In genomic region chr12:32151552-32151951, GRCh38 we compare ENCODE assay signal across 24 cellular contexts.
"Had no signal": no experiment of that assay in that cellular context is flagged by ENCODE, and none has a peak within 500 bp of the region (broad histone marks: within the 10 kb centered on the region; RNA-seq: fewer than 3 reads in every experiment).

No MANE protein-coding gene starts in this region.

- H3K9me2 ChIP-seq: SK-N-SH had no signal

- H3K9me3 ChIP-seq: adrenal gland, Peyer's patch, SJCRH30, SK-N-SH had no signal

- H3K9ac ChIP-seq: SK-N-SH had no signal

- H3K4me1 ChIP-seq: Peyer's patch had no signal

- H3K27ac ChIP-seq: adrenal gland, Peyer's patch, RWPE1, SJCRH30, VCaP had no signal

- ATAC-seq: activated CD4-positive, alpha-beta T cell treated with anti-CD3 and anti-CD28 coated beads for 36 hours; activated T-cell treated with anti-CD3 and anti-CD28 coated beads, Interleukin-2, amount 50 U/mL, for 72 hours had no signal

- H3K36me3 ChIP-seq: adrenal gland, Peyer's patch, SJCRH30 had no signal

- H3K4me1 Mint-ChIP-seq: activated CD4-positive, alpha-beta memory T cell treated with anti-CD3 and anti-CD28 coated beads, Interleukin-2, amount 10 ng/mL, durations not matched to agents 7 days and 5 days; activated CD4-positive, alpha-beta T cell treated with anti-CD3 and anti-CD28 coated beads for 36 hours; activated naive CD8-positive, alpha-beta T cell treated with anti-CD3 and anti-CD28 coated beads, Interleukin-2, amount 10 ng/mL, durations not matched to agents 7 days and 5 days; central memory CD8-positive, alpha-beta T cell had no signal

- DNase-seq: activated CD4-positive, alpha-beta memory T cell treated with anti-CD3 and anti-CD28 coated beads, Interleukin-2, amount 10 ng/mL, durations not matched to agents 7 days and 5 days; activated CD4-positive, alpha-beta T cell treated with anti-CD3 and anti-CD28 coated beads for 36 hours; activated CD4-positive, alpha-beta T cell treated with anti-CD3 and anti-CD28 coated beads, Interleukin-2, amount 50 U/mL, for 1 hour; activated naive CD4-positive, alpha-beta T cell treated with anti-CD3 and anti-CD28 coated beads, Interleukin-2, amount 50 U/mL, for 16 hours; activated naive CD8-positive, alpha-beta T cell treated with anti-CD3 and anti-CD28 coated beads, Interleukin-2, amount 10 ng/mL, durations not matched to agents 7 days and 5 days; activated T-cell treated with anti-CD3 and anti-CD28 coated beads, Interleukin-2, amount 50 U/mL, for 72 hours; adrenal gland; anterior cingulate cortex; MM.1S; NCI-H146; NCI-H187 treated with DMSO at 0.1 percent for 48 hours; NCI-H2081 treated with DMSO at 0.1 percent for 48 hours; NCI-H226; NCI-H526; NCI-H774; NK-92 treated with Interleukin-12 subunit alpha and Interleukin-12 subunit beta, amount 100 ng/mL, for 24 hours; Peyer's patch; Right ventricle myocardium superior; SJCRH30; SK-N-SH; T-helper 1 cell had no signal

- H3K9me3 Mint-ChIP-seq: activated CD4-positive, alpha-beta memory T cell treated with anti-CD3 and anti-CD28 coated beads, Interleukin-2, amount 10 ng/mL, durations not matched to agents 7 days and 5 days; activated naive CD8-positive, alpha-beta T cell treated with anti-CD3 and anti-CD28 coated beads, Interleukin-2, amount 10 ng/mL, durations not matched to agents 7 days and 5 days; activated T-cell treated with anti-CD3 and anti-CD28 coated beads, Interleukin-2, amount 50 U/mL, for 72 hours; central memory CD8-positive, alpha-beta T cell had no signal

- H3K4me2 ChIP-seq: SK-N-SH had no signal

- H3K27me3 Mint-ChIP-seq: activated CD4-positive, alpha-beta memory T cell treated with anti-CD3 and anti-CD28 coated beads, Interleukin-2, amount 10 ng/mL, durations not matched to agents 7 days and 5 days; activated CD4-positive, alpha-beta T cell treated with anti-CD3 and anti-CD28 coated beads for 36 hours; activated naive CD8-positive, alpha-beta T cell treated with anti-CD3 and anti-CD28 coated beads, Interleukin-2, amount 10 ng/mL, durations not matched to agents 7 days and 5 days; central memory CD8-positive, alpha-beta T cell had no signal

- H3K4me3 ChIP-seq: adrenal gland, Peyer's patch, SJCRH30 had no signal

- H3K4me3 Mint-ChIP-seq: activated CD4-positive, alpha-beta memory T cell treated with anti-CD3 and anti-CD28 coated beads, Interleukin-2, amount 10 ng/mL, durations not matched to agents 7 days and 5 days; activated CD4-positive, alpha-beta T cell treated with anti-CD3 and anti-CD28 coated beads for 36 hours; activated naive CD8-positive, alpha-beta T cell treated with anti-CD3 and anti-CD28 coated beads, Interleukin-2, amount 10 ng/mL, durations not matched to agents 7 days and 5 days; activated T-cell treated with anti-CD3 and anti-CD28 coated beads, Interleukin-2, amount 50 U/mL, for 72 hours; central memory CD8-positive, alpha-beta T cell had no signal

- H3K27me3 ChIP-seq: adrenal gland, Peyer's patch, SJCRH30 had no signal

- H3K27ac Mint-ChIP-seq: activated CD4-positive, alpha-beta memory T cell treated with anti-CD3 and anti-CD28 coated beads, Interleukin-2, amount 10 ng/mL, durations not matched to agents 7 days and 5 days; activated CD4-positive, alpha-beta T cell treated with anti-CD3 and anti-CD28 coated beads for 36 hours; activated naive CD8-positive, alpha-beta T cell treated with anti-CD3 and anti-CD28 coated beads, Interleukin-2, amount 10 ng/mL, durations not matched to agents 7 days and 5 days; activated T-cell treated with anti-CD3 and anti-CD28 coated beads, Interleukin-2, amount 50 U/mL, for 72 hours had no signal
